Comparison of ENCODE assay signal across 13 cellular contexts in the genomic region with DNA sequence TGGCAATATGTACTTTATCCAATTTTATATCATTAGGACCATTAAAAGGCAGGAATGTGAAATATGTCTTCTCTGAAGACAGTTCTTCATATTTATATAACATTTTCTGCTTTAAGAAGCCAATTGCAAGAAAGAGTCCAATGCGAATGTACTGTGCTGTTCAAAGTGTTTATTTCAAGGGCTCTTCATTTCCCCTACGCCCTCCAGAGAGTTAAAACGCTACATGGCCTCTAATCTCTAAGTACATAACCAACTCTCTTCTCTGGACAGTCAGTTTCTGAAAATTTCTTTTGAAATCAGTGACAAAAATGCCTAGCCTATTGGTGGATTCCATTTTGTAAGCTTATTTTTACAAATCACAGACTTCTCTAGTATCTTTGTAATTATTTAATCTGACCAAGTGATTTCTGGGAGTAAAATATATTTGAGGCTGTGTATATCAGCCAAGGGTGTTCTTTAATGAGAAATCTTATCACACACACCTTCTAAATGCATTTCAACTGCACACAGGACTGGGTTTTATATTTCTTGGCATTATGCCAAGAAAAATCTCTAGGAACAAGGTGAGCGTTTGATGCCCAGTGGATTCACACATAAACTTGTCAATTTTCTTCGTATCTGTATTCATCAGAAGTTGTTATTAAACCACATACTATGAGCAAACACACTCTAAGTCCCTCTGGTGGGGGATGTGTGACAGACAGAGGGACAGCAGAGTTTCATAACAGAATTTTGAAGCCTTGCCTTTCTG. TPM values are rescaled to one million over a fixed set of nuclear protein-coding genes. Genes with fewer than 3 reads are reported as not detected.
"Had no signal": no experiment of that assay in that cellular context is flagged by ENCODE, and none has a peak within 500 bp of the region (broad histone marks: within the 10 kb centered on the region; RNA-seq: fewer than 3 reads in every experiment).

No MANE protein-coding gene starts in this region.

- H3K9me3 ChIP-seq: testis, upper lobe of right lung had no signal

- H3K36me3 Mint-ChIP-seq: activated naive CD8-positive, alpha-beta T cell treated with anti-CD3 and anti-CD28 coated beads for 36 hours had no signal

- H3K27ac ChIP-seq: brain microvascular endothelial cell, skin epidermis, testis, upper lobe of right lung had no signal

- H3K4me1 ChIP-seq: upper lobe of right lung had no signal

- ATAC-seq: activated CD4-positive, CD25-positive, alpha-beta regulatory T cell treated with anti-CD3 and anti-CD28 coated beads, Interleukin-2, amount 50 U/mL, for 24 hours; stimulated activated naive CD8-positive, alpha-beta T cell treated with anti-CD3 and anti-CD28 coated beads, Interleukin-15, amount 100 ng/mL, for 72 hours; upper lobe of right lung had no signal

- H3K27ac Mint-ChIP-seq: activated naive CD8-positive, alpha-beta T cell treated with anti-CD3 and anti-CD28 coated beads for 36 hours; stimulated activated naive CD8-positive, alpha-beta T cell treated with anti-CD3 and anti-CD28 coated beads, Interleukin-15, amount 100 ng/mL, for 72 hours had no signal

- H3K4me3 Mint-ChIP-seq: activated naive CD8-positive, alpha-beta T cell treated with anti-CD3 and anti-CD28 coated beads for 36 hours; stimulated activated naive CD8-positive, alpha-beta T cell treated with anti-CD3 and anti-CD28 coated beads, Interleukin-15, amount 100 ng/mL, for 72 hours had no signal

- H3K4me3 ChIP-seq: skin epidermis, testis, upper lobe of right lung had no signal

- H3K4me1 Mint-ChIP-seq: activated naive CD8-positive, alpha-beta T cell treated with anti-CD3 and anti-CD28 coated beads for 36 hours; stimulated activated naive CD8-positive, alpha-beta T cell treated with anti-CD3 and anti-CD28 coated beads, Interleukin-15, amount 100 ng/mL, for 72 hours had no signal

- H3K9me3 Mint-ChIP-seq: activated naive CD8-positive, alpha-beta T cell treated with anti-CD3 and anti-CD28 coated beads for 36 hours; stimulated activated naive CD8-positive, alpha-beta T cell treated with anti-CD3 and anti-CD28 coated beads, Interleukin-15, amount 100 ng/mL, for 72 hours had no signal

- H3K27me3 ChIP-seq: brain microvascular endothelial cell, testis had no signal

- DNase-seq: activated naive CD8-positive, alpha-beta T cell treated with anti-CD3 and anti-CD28 coated beads for 36 hours; activated T-cell treated with anti-CD3 and anti-CD28 coated beads, Interleukin-2, amount 50 U/mL, for 1 hour; brain microvascular endothelial cell; dermis blood vessel endothelial cell; hippocampal formation; stimulated activated CD4-positive, alpha-beta T cell treated with anti-CD3 and anti-CD28 coated beads, Interleukin-4, amount 100 ng/mL, for 4 hours; stimulated activated naive CD8-positive, alpha-beta T cell treated with anti-CD3 and anti-CD28 coated beads, Interleukin-15, amount 100 ng/mL, for 72 hours; testis; upper lobe of right lung had no signal

- H3K36me3 ChIP-seq: brain microvascular endothelial cell, upper lobe of right lung had no signal

RNA-seq across cellular contexts. Expression of a gene that starts 51.3 kb away (rescaled TPM):
- total RNA-seq: activated naive CD8-positive, alpha-beta T cell treated with anti-CD3 and anti-CD28 coated beads for 36 hours; epithelial cell of proximal tubule; kidney epithelial cell had no signal
